ENCODE assay signal across 9 cellular contexts in the genomic region with DNA sequence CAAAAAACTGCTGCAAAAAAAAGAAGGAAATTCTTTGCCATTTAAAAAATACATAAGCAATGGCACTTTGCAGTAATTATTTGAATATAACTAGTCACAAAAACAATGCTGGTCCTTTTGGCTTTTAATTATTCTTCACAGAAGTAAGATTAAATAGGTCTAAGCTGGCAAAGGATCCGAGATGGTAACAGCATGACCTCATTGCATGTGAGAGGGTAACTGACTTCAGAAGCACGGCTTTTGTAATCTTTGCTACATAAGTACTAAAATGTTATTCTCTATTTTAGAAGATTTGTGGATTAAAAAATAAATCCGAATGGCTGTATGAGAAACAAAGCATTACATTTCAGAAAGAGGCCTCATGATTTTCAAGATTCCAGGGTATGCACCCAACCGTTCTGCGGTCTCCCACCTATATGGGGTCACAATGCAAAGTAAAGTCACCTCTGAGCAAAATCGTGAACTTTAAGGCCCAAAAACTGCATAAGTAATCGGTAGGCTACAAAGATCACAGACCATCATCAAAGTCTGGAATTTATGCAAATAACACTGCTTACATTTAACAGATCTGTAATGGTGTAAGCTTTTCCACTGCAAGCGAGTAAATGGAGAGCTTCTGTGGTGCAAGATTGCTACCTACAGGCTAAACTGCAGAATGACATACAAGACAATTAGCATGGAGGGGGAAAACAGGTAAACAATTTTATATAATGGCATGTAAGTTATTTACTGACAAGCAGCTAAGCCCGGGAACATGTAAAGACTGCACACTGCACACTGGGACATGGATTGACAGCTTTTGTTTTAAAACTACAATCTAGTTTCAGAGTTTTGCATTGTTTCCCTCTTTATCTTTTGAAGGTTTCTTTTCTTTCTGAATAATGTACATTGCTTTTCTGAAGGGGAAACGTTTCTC.
DNase-seq lines count a peak whose midpoint lies in the region; ATAC-seq, FAIRE-seq and TF ChIP-seq lines count a peak whose summit lies in the region.
"Had no signal": no experiment of that assay in that cellular context is flagged by ENCODE, and none has a peak within 500 bp of the region (broad histone marks: within the 10 kb centered on the region; RNA-seq: fewer than 3 reads in every experiment).

No MANE protein-coding gene starts in this region.

- no peak overlapping the region for H3K27ac ChIP-seq in tibial artery

- DNase-seq in DMS 273 treated with DMSO at 0.1 percent for 48 hours (lab: John Stamatoyannopoulos, UW) (peak; percentile 43), NCI-H1694 treated with DMSO at 0.1 percent for 48 hours (lab: John Stamatoyannopoulos, UW) (peak; percentile 57), WTC11 (ENCODE audit: low spot score) (no peak), frontal cortex (ENCODE audit: low spot score in 2 of 2) (peak; percentile 2 to 18), putamen (ENCODE audit: low spot score) (peak; percentile 63), tibial artery (no peak)

- H3K36me3 ChIP-seq in tibial artery, result no peaks in the 10 kb centered on the region

- H3K9me3 Mint-ChIP-seq in WTC11, result no peaks in the 10 kb centered on the region

- POLR2A ChIA-PET in WTC11 (lab: Charles Lee), result no interaction called here

- CTCF ChIA-PET in WTC11 (lab: Charles Lee), result interaction anchor here (0.6 to 2.1 kb wide), 25 partner anchors 15 to 1243 kb away, joined by 3 to 13 read pairs (median 3); no protein-coding TSS in a partner anchor

- no peak overlapping the region for H3K4me3 ChIP-seq in tibial artery

- H3K9me3 ChIP-seq in tibial artery, result no peaks in the 10 kb centered on the region

- no peak overlapping the region for H3K4me3 Mint-ChIP-seq in WTC11

- H3K27me3 ChIP-seq in tibial artery, result no peaks in the 10 kb centered on the region

- intact Hi-C loops in tibial artery (cut with DNase I; ENCODE audit: low total_unique reads), result no loop called here

- ATAC-seq in GM18858 (IDR thresholded peaks at IDR 0.05; ENCODE audit: unreplicated experiment), result peak; percentile 93
- peak; percentile 87 for ATAC-seq in HG02970 (IDR thresholded peaks at IDR 0.05; ENCODE audit: low FRiP score, unreplicated experiment)
- peak; percentile 88 for ATAC-seq in WTC11

- H3K4me1 Mint-ChIP-seq in WTC11, result peaks cover 47% of the 10 kb centered on the region

- H3K36me3 Mint-ChIP-seq in WTC11, result no peaks in the 10 kb centered on the region

- no peaks in the 10 kb centered on the region for H3K27me3 Mint-ChIP-seq in WTC11 (ENCODE audit: low read depth)

- TF ChIP-seq CTCF in WTC11 (IDR thresholded peaks at IDR 0.05) (peak; percentile 68), tibial artery (IDR thresholded peaks at IDR 0.05) (peak in 1 of 2 experiments; percentile 10)

- no peak overlapping the region; the same call in 1 of the 2 replicates for H3K27ac Mint-ChIP-seq in WTC11

- H3K4me1 ChIP-seq in tibial artery, result no peaks in the 10 kb centered on the region

- FAIRE-seq in frontal cortex (lab: Jason Lieb, UNC), result no peak
- FAIRE-seq: endometrium had no signal

TF ChIP-seq in WTC11, 78 proteins besides CTCF, POLR2A, EP300 and RAD21:
- TF ChIP-seq ZBTB21 (CRISPR knock-in tag; IDR thresholded peaks at IDR 0.05; ENCODE audit: borderline replicate concordance) (no peak), RORB (CRISPR knock-in tag; IDR thresholded peaks at IDR 0.05) (no peak), HMGA2 (CRISPR knock-in tag; IDR thresholded peaks at IDR 0.05) (no peak), ZNF232 (CRISPR knock-in tag; IDR thresholded peaks at IDR 0.05) (no peak)
- TF ChIP-seq, protein P1, sequence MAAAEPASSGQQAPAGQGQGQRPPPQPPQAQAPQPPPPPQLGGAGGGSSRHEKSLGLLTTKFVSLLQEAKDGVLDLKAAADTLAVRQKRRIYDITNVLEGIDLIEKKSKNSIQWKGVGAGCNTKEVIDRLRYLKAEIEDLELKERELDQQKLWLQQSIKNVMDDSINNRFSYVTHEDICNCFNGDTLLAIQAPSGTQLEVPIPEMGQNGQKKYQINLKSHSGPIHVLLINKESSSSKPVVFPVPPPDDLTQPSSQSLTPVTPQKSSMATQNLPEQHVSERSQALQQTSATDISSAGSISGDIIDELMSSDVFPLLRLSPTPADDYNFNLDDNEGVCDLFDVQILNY (CRISPR knock-in tag; IDR thresholded peaks at IDR 0.05), result no peak
- TF ChIP-seq, protein P2, sequence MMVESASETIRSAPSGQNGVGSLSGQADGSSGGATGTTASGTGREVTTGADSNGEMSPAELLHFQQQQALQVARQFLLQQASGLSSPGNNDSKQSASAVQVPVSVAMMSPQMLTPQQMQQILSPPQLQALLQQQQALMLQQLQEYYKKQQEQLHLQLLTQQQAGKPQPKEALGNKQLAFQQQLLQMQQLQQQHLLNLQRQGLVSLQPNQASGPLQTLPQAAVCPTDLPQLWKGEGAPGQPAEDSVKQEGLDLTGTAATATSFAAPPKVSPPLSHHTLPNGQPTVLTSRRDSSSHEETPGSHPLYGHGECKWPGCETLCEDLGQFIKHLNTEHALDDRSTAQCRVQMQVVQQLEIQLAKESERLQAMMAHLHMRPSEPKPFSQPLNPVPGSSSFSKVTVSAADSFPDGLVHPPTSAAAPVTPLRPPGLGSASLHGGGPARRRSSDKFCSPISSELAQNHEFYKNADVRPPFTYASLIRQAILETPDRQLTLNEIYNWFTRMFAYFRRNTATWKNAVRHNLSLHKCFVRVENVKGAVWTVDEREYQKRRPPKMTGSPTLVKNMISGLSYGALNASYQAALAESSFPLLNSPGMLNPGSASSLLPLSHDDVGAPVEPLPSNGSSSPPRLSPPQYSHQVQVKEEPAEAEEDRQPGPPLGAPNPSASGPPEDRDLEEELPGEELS (CRISPR knock-in tag; IDR thresholded peaks at IDR 0.05), result no peak

Comparison
In these comparisons a context has a peak if more than half of its experiments do, and no peak if none do; other contexts are left out.
1. DNase-seq: peak in DMS 273 treated with DMSO at 0.1 percent for 48 hours (single experiment), NCI-H1694 treated with DMSO at 0.1 percent for 48 hours (single experiment), frontal cortex (2 of 2) and putamen (single experiment); none in WTC11 (single experiment) and tibial artery (0 of 2).
2. Peak in every context shown above with its lines, with median percentiles within 50 percentile points of each other: ATAC-seq.